In the genomic region with DNA sequence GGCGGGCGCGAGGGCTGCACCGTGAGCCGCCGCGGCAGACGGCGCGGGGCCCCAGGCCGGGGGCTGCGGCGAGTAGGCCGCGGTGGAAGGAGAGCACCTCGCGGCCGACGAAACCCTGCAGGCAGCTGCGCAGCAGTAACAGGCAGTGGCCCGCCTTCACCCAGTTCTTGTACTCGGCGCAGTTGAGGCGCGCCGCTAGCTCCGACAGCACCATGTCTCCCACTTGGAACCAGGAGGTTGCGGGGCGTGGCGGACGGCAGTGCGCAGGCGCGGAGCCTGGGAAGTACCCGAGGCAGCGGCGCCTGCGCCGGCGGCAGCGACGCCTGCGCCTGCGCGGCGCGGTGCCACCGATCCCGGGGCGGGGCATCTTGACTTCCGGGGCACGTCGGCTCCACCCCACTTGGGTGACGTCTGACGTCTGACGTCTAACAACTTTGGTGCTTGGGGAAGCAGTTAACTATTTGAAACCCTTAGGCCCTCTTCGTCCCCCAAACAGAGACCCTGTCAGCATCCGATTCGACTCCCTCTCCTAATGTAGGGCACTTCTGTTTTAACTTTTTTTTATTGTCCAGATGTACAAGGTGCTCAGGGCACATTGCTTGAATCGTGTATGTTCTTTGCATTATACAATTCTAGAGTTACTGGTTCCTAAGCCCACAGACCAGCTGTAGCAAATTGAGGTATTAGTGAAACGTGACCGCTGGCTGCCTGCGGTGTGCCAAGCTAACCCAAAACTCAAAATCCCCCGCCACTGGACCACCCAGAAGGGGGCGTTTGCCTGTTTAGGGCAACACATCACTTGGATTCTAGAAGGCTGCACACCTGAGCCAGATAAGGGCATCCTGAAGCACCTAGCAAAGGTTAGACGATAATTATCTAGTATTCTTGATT, we compare ENCODE assay signal across 8 cellular contexts. TPM values are rescaled to one million over a fixed set of nuclear protein-coding genes. Genes with fewer than 3 reads are reported as not detected.
DNase-seq lines count a peak whose midpoint lies in the region; ATAC-seq and TF ChIP-seq lines count a peak whose summit lies in the region.

A gene with protein sequence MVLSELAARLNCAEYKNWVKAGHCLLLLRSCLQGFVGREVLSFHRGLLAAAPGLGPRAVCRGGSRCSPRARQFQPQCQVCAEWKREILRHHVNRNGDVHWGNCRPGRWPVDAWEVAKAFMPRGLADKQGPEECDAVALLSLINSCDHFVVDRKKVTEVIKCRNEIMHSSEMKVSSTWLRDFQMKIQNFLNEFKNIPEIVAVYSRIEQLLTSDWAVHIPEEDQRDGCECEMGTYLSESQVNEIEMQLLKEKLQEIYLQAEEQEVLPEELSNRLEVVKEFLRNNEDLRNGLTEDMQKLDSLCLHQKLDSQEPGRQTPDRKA (minus strand): TSS at position 255 of the 891 bp plus-strand sequence. CDS start 41 bp downstream, at position 214.

- ATAC-seq in GM19328 (IDR thresholded peaks at IDR 0.05; ENCODE audit: unreplicated experiment): peak; percentile 75
- ATAC-seq in HG03520 (IDR thresholded peaks at IDR 0.05; ENCODE audit: unreplicated experiment): peak; percentile 74
- peak; percentile 85 for ATAC-seq in left lobe of liver

- TF ChIP-seq CTCF in coronary artery (IDR thresholded peaks at IDR 0.05): no peak

- H3K27ac ChIP-seq in coronary artery: peak within 1 kb of the TSS; percentile 86 to 93

- no peaks in the 10 kb centered on the region for H3K27me3 Mint-ChIP-seq in activated CD4-positive, alpha-beta T cell treated with anti-CD3 and anti-CD28 coated beads, Interleukin-2, amount 10 ng/mL, durations not matched to agents 24 days and 14 days

- intact Hi-C loops in activated CD4-positive, alpha-beta T cell treated with anti-CD3 and anti-CD28 coated beads, Interleukin-2, amount 10 ng/mL, durations not matched to agents 24 days and 14 days (cut with micrococcal nuclease): loop anchor here (1.0 to 10.0 kb wide), 8 partner anchors 67 to 1845 kb away; a partner anchor contains a TSS

- H3K27ac Mint-ChIP-seq in activated CD4-positive, alpha-beta T cell treated with anti-CD3 and anti-CD28 coated beads, Interleukin-2, amount 10 ng/mL, durations not matched to agents 24 days and 14 days: peak within 1 kb of the TSS; percentile 92

- H3K9me3 Mint-ChIP-seq in activated CD4-positive, alpha-beta T cell treated with anti-CD3 and anti-CD28 coated beads, Interleukin-2, amount 10 ng/mL, durations not matched to agents 24 days and 14 days: no peaks in the 10 kb centered on the region

- H3K4me3 Mint-ChIP-seq in activated CD4-positive, alpha-beta T cell treated with anti-CD3 and anti-CD28 coated beads, Interleukin-2, amount 10 ng/mL, durations not matched to agents 24 days and 14 days: peak within 1 kb of the TSS; percentile 91

- DNase-seq in C1 segment of cervical spinal cord (lab: John Stamatoyannopoulos, UW): peak; percentile 35 to 94 (median 82)
- peak; percentile 88 for DNase-seq in NCI-H526 treated with DMSO at 0.1 percent for 48 hours (lab: John Stamatoyannopoulos, UW)
- DNase-seq in activated CD4-positive, alpha-beta T cell treated with anti-CD3 and anti-CD28 coated beads, Interleukin-2, amount 10 ng/mL, durations not matched to agents 24 days and 14 days: peak; percentile 97
- DNase-seq in coronary artery (ENCODE audit: low spot score): peak; percentile 92
- peak; percentile 92 for DNase-seq in left lobe of liver (ENCODE audit: low spot score)
- DNase-seq in stimulated activated CD4-positive, alpha-beta T cell treated with anti-CD3 and anti-CD28 coated beads, Interleukin-2, amount 100 ng/mL, for 4 hours (ENCODE audit: low read depth): peak; percentile 86

- H3K4me3 ChIP-seq in coronary artery: peak within 1 kb of the TSS; percentile 91

- H3K4me1 Mint-ChIP-seq in activated CD4-positive, alpha-beta T cell treated with anti-CD3 and anti-CD28 coated beads, Interleukin-2, amount 10 ng/mL, durations not matched to agents 24 days and 14 days: peaks cover 21% of the 10 kb centered on the region

- peaks cover 22% of the 10 kb centered on the region for H3K36me3 Mint-ChIP-seq in activated CD4-positive, alpha-beta T cell treated with anti-CD3 and anti-CD28 coated beads, Interleukin-2, amount 10 ng/mL, durations not matched to agents 24 days and 14 days (ENCODE audit: low read depth)

RNA-seq across cellular contexts. Expression of the gene that starts here (rescaled TPM):
- total RNA-seq in activated CD4-positive, alpha-beta T cell treated with anti-CD3 and anti-CD28 coated beads, Interleukin-2, amount 10 ng/mL, durations not matched to agents 24 days and 14 days: 16.6 and 16.8 TPM in 2 replicates
- total RNA-seq in left lobe of liver: 5.8 TPM

Comparison
In these comparisons a context has a peak if more than half of its experiments do, and no peak if none do; other contexts are left out.
1. Peak in every context shown above with its lines: DNase-seq, ATAC-seq, H3K4me3 ChIP-seq and H3K27ac ChIP-seq.